ENCODE assay signal across 27 cellular contexts in the genomic region with DNA sequence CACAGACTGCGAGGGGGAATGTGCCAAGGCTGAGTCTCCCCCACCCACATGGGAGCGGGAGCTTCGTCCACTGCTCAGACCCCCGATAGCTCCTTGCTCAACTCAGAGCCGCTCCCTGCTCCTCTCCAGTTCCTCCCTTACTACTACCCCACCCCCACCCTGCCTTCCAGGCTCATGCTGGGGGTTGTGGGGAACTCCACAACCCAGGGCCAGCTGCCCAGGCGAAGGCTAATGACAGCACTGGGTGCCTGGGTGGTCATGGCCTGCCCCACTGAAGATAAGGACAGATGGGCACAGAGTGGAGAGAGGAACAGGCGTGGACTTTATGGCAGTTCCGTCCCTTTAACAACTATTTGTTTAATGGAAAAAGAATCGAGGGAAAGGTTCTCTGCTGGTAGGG.
"Had no signal": no experiment of that assay in that cellular context is flagged by ENCODE, and none has a peak within 500 bp of the region (broad histone marks: within the 10 kb centered on the region; RNA-seq: fewer than 3 reads in every experiment).

No MANE protein-coding gene starts in this region.

- H3K9me3 ChIP-seq: left ventricle myocardium inferior, psoas muscle, sigmoid colon, testis had no signal

- H3K4me1 ChIP-seq: parathyroid adenoma had no signal

- FAIRE-seq: astrocyte, frontal cortex, islet of Langerhans, TTC549, urothelium cell line had no signal

- H3K36me3 ChIP-seq: brain microvascular endothelial cell had no signal

- H3K4me3 ChIP-seq: coronary artery, dorsolateral prefrontal cortex, left ventricle myocardium inferior, lung, psoas muscle, sigmoid colon, testis had no signal

- H3K27ac ChIP-seq: brain microvascular endothelial cell, coronary artery, left ventricle myocardium inferior, parathyroid adenoma, psoas muscle, sigmoid colon, testis had no signal

- ATAC-seq: activated CD8-positive, alpha-beta T cell treated with anti-CD3 and anti-CD28 coated beads for 36 hours; activated T-cell treated with anti-CD3 and anti-CD28 coated beads, Interleukin-2, amount 50 U/mL, for 4 hours; activated T-helper 17 cell treated with anti-CD3 and anti-CD28 coated beads, Interleukin-2, amount 50 U/mL, for 72 hours; naive thymus-derived CD8-positive, alpha-beta T cell; psoas muscle had no signal

- H2AFZ ChIP-seq: parathyroid adenoma had no signal

- DNase-seq: activated B cell treated with CpG ODN at 0.5 μM for 24 hours; activated CD4-positive, alpha-beta T cell treated with anti-CD3 and anti-CD28 coated beads, Interleukin-2, amount 50 U/mL, for 1 hour; activated CD8-positive, alpha-beta T cell treated with anti-CD3 and anti-CD28 coated beads for 36 hours; activated gamma-delta T cell treated with Interleukin-2 at 50 U/mL for 16 hours; activated naive CD4-positive, alpha-beta T cell treated with anti-CD3 and anti-CD28 coated beads, Interleukin-2, amount 50 U/mL, for 16 hours; activated T-cell treated with anti-CD3 and anti-CD28 coated beads, Interleukin-2, amount 50 U/mL, for 4 hours; amniotic stem cell; brain microvascular endothelial cell; dorsolateral prefrontal cortex; effector memory CD4-positive, alpha-beta T cell; left ventricle myocardium inferior; naive thymus-derived CD8-positive, alpha-beta T cell; occipital lobe; psoas muscle; sigmoid colon; stimulated activated naive CD4-positive, alpha-beta T cell; testis; trophoblast cell had no signal

- H3K27me3 ChIP-seq: dorsolateral prefrontal cortex, sigmoid colon, testis had no signal

- H3K9ac ChIP-seq: parathyroid adenoma had no signal

- H3K79me2 ChIP-seq: parathyroid adenoma had no signal
